Comparison of ENCODE assay signal across 1 cellular context in the genomic region with DNA sequence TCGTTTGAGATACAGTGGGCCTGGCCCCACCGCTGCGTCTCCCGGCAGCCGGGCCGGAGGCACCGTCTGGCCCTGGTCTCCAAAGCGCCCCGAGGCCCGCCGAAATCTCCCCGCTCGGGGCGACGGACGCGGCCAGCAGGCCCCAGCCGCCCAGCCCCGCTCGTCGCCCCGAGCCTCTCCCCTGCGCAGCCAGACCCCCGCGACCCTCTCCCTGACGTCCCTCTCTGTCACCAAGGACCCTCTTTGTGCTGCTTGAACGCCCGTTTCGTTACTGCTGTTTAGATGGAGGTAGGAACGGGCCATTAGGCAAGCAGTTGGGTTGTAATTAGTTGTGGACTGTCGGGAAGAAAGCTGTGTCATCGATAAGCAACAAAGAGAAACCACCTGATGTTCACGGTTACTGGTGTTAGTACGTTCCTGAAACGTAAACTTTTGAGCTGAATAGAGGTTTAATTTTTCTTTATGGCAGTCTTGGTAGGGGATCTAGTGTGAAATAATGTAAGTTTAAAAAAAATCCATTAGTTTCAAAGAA.
A peak's percentile ranks its signal among the peaks of the same experiment; 100 is the strongest.
TF ChIP-seq lines count a peak whose summit lies in the region.

No MANE protein-coding gene starts in this region.

TF ChIP-seq in H1, 55 proteins besides CTCF, POLR2A, EP300 and RAD21:
- TF ChIP-seq, protein P1, sequence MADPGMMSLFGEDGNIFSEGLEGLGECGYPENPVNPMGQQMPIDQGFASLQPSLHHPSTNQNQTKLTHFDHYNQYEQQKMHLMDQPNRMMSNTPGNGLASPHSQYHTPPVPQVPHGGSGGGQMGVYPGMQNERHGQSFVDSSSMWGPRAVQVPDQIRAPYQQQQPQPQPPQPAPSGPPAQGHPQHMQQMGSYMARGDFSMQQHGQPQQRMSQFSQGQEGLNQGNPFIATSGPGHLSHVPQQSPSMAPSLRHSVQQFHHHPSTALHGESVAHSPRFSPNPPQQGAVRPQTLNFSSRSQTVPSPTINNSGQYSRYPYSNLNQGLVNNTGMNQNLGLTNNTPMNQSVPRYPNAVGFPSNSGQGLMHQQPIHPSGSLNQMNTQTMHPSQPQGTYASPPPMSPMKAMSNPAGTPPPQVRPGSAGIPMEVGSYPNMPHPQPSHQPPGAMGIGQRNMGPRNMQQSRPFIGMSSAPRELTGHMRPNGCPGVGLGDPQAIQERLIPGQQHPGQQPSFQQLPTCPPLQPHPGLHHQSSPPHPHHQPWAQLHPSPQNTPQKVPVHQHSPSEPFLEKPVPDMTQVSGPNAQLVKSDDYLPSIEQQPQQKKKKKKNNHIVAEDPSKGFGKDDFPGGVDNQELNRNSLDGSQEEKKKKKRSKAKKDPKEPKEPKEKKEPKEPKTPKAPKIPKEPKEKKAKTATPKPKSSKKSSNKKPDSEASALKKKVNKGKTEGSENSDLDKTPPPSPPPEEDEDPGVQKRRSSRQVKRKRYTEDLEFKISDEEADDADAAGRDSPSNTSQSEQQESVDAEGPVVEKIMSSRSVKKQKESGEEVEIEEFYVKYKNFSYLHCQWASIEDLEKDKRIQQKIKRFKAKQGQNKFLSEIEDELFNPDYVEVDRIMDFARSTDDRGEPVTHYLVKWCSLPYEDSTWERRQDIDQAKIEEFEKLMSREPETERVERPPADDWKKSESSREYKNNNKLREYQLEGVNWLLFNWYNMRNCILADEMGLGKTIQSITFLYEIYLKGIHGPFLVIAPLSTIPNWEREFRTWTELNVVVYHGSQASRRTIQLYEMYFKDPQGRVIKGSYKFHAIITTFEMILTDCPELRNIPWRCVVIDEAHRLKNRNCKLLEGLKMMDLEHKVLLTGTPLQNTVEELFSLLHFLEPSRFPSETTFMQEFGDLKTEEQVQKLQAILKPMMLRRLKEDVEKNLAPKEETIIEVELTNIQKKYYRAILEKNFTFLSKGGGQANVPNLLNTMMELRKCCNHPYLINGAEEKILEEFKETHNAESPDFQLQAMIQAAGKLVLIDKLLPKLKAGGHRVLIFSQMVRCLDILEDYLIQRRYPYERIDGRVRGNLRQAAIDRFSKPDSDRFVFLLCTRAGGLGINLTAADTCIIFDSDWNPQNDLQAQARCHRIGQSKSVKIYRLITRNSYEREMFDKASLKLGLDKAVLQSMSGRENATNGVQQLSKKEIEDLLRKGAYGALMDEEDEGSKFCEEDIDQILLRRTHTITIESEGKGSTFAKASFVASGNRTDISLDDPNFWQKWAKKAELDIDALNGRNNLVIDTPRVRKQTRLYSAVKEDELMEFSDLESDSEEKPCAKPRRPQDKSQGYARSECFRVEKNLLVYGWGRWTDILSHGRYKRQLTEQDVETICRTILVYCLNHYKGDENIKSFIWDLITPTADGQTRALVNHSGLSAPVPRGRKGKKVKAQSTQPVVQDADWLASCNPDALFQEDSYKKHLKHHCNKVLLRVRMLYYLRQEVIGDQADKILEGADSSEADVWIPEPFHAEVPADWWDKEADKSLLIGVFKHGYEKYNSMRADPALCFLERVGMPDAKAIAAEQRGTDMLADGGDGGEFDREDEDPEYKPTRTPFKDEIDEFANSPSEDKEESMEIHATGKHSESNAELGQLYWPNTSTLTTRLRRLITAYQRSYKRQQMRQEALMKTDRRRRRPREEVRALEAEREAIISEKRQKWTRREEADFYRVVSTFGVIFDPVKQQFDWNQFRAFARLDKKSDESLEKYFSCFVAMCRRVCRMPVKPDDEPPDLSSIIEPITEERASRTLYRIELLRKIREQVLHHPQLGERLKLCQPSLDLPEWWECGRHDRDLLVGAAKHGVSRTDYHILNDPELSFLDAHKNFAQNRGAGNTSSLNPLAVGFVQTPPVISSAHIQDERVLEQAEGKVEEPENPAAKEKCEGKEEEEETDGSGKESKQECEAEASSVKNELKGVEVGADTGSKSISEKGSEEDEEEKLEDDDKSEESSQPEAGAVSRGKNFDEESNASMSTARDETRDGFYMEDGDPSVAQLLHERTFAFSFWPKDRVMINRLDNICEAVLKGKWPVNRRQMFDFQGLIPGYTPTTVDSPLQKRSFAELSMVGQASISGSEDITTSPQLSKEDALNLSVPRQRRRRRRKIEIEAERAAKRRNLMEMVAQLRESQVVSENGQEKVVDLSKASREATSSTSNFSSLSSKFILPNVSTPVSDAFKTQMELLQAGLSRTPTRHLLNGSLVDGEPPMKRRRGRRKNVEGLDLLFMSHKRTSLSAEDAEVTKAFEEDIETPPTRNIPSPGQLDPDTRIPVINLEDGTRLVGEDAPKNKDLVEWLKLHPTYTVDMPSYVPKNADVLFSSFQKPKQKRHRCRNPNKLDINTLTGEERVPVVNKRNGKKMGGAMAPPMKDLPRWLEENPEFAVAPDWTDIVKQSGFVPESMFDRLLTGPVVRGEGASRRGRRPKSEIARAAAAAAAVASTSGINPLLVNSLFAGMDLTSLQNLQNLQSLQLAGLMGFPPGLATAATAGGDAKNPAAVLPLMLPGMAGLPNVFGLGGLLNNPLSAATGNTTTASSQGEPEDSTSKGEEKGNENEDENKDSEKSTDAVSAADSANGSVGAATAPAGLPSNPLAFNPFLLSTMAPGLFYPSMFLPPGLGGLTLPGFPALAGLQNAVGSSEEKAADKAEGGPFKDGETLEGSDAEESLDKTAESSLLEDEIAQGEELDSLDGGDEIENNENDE (IDR thresholded peaks at IDR 0.05; ENCODE audit: insufficient replicate concordance, low read length) = no peak
- TF ChIP-seq KDM1A (IDR thresholded peaks at IDR 0.05; ENCODE audit: borderline replicate concordance, low read length) = no peak
- no peak for TF ChIP-seq POU5F1 (IDR thresholded peaks at IDR 0.05; ENCODE audit: low read depth, low read length)
- TF ChIP-seq POLR2AphosphoS5 (IDR thresholded peaks at IDR 0.05; ENCODE audit: low read depth, low read length) = peak; percentile 38; the same call in 1 of the 2 replicates
- no peak for TF ChIP-seq TAF7 (optimal IDR thresholded peaks at IDR 0.05; ENCODE audit: borderline replicate concordance, low read depth, low read length)
- TF ChIP-seq PHF8 (conservative IDR thresholded peaks at IDR 0.05; ENCODE audit: low read depth, low read length) = 0 out of 2 replicates have a peak, but pooled peaks have one; percentile 6
- TF ChIP-seq NANOG (IDR thresholded peaks at IDR 0.05; ENCODE audit: insufficient read depth, low read depth, low read length, poor library complexity, severe bottlenecking) = no peak
- peak; percentile 27; the same call in 1 of the 2 replicates for TF ChIP-seq MAFK (IDR thresholded peaks at IDR 0.05; ENCODE audit: low read depth, low read length)
- no peak for TF ChIP-seq KDM5A (IDR thresholded peaks at IDR 0.05; ENCODE audit: low read length)
- no peak for TF ChIP-seq SUZ12 (IDR thresholded peaks at IDR 0.05; ENCODE audit: low read length)
- 0 out of 4 replicates have a peak, but pooled peaks of 1 of the 2 experiments have one; percentile 38 for TF ChIP-seq SIN3A (conservative IDR thresholded peaks at IDR 0.05 in 1 of 2, IDR thresholded peaks at IDR 0.05 in 1 of 2; ENCODE audit: low read depth in 1 of 2, low read length in 2 of 2)
- 0 out of 4 replicates have a peak, but pooled peaks of 1 of the 2 experiments have one; percentile 68 for TF ChIP-seq HDAC2 (IDR thresholded peaks at IDR 0.05; ENCODE audit: borderline replicate concordance in 1 of 2, low read depth in 2 of 2, low read length in 2 of 2)
- TF ChIP-seq RBBP5 (IDR thresholded peaks at IDR 0.05; ENCODE audit: borderline replicate concordance, low read depth, low read length) = 0 out of 2 replicates have a peak, but pooled peaks have one; percentile 2
